ENCODE assay signal across 8 cellular contexts in the genomic region with DNA sequence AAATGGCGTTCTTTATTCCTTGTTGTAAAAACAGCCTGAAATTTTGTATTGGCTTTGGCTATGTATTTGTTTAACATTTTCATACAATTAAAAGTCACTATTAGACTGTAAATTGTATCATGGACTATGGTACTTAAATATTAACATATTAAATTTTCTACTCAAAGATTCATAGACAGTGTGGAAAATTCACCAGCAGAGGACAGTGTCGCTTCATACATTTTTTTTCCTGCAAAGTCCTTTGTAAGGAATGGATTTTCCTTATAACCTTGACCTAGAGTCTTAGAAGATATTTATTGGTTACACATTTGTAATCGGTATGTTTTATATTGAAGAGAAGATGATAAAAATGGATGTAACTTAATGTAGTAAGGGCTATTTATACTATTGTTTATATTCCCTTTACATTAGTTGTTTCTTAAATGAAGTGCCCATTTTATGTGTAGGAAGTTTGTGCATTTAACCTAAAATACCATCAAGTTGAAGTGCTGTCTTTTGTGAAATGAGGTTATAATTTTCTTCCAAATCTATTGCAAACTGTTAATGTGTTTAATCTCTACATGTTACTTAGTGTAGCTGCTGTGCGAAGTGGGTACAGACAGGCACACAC.
DNase-seq lines count a peak whose midpoint lies in the region; ATAC-seq lines count a peak whose summit lies in the region.

No MANE protein-coding gene starts in this region.

- H3K4me1 Mint-ChIP-seq in T-cell = peaks cover 26 to 41% (median 30%) of the 10 kb centered on the region in 3 donors

- no peaks in the 10 kb centered on the region for H3K27me3 Mint-ChIP-seq in T-cell

- peaks cover 12% of the 10 kb centered on the region for H3K36me3 Mint-ChIP-seq in T-cell

- no peaks in the 10 kb centered on the region for H3K9me3 Mint-ChIP-seq in T-cell

- ATAC-seq in HG03354 (IDR thresholded peaks at IDR 0.05; ENCODE audit: poor library complexity, severe bottlenecking, unreplicated experiment) (no peak), T-cell (replicated peaks in 1 of 4) (no peak)

- CTCF ChIA-PET in T-cell (lab: Charles Lee) = interaction anchor here in 1 of 2 donors (0.6 kb wide), 1 partner anchor 18 kb away, joined by 4 read pairs; no protein-coding TSS in a partner anchor

- DNase-seq in NCI-H2171 treated with DMSO at 0.1 percent for 48 hours (lab: John Stamatoyannopoulos, UW) (peak; percentile 20), NCI-H2171 (lab: John Stamatoyannopoulos, UW) (no peak), NCI-H69 (lab: John Stamatoyannopoulos, UW) (peak; percentile 73), fibroblast of gingiva (ENCODE audit: low read depth) (peak; percentile 12), smooth muscle cell of the brain vasculature (ENCODE audit: low read depth, low spot score) (peak; percentile 26), T-cell (no peak)
- DNase-seq in stimulated activated CD4-positive, alpha-beta T cell treated with anti-CD3 and anti-CD28 coated beads, Interleukin-4, amount 100 ng/mL, for 1 hour = no peak

- POLR2A ChIA-PET in T-cell (lab: Charles Lee) = no interaction called here

- H3K27ac Mint-ChIP-seq in T-cell = no peak overlapping the region

- no peak overlapping the region for H3K4me3 Mint-ChIP-seq in T-cell

Comparison
In these comparisons a context has a peak if more than half of its experiments do, and no peak if none do; other contexts are left out.
1. DNase-seq: peak in NCI-H2171 treated with DMSO at 0.1 percent for 48 hours (single experiment), NCI-H69 (single experiment), fibroblast of gingiva (single experiment) and smooth muscle cell of the brain vasculature (single experiment); none in NCI-H2171 (single experiment), T-cell (0 of 34) and stimulated activated CD4-positive, alpha-beta T cell treated with anti-CD3 and anti-CD28 coated beads, Interleukin-4, amount 100 ng/mL, for 1 hour (single experiment).